ENCODE assay signal across 8 cellular contexts in genomic region chr12:104138747-104139186, GRCh38. TPM values are rescaled to one million over a fixed set of nuclear protein-coding genes. Genes with fewer than 3 reads are reported as not detected.
A peak's percentile ranks its signal among the peaks of the same experiment; 100 is the strongest.
DNase-seq lines count a peak whose midpoint lies in the region; ATAC-seq, FAIRE-seq and TF ChIP-seq lines count a peak whose summit lies in the region.

No MANE protein-coding gene starts in this region.

- WGBS in prostate gland = 59% methylated on average over 9 of the region's 9 CpGs

- H3K4me1 ChIP-seq in prostate gland (replicated peaks) = peaks cover 3% of the 10 kb centered on the region

- TF ChIP-seq CTCF in SU-DHL-6 (IDR thresholded peaks at IDR 0.05; ENCODE audit: insufficient read depth, low read length, poor library complexity, severe bottlenecking) = no peak
- no peak for TF ChIP-seq CTCF in fibroblast of villous mesenchyme (IDR thresholded peaks at IDR 0.05; ENCODE audit: insufficient read depth, low read depth, low read length)
- no peak for TF ChIP-seq CTCF in prostate gland (IDR thresholded peaks at IDR 0.05)

- peak; percentile 73 for FAIRE-seq in GM12892 (lab: Jason Lieb, UNC)

- peaks cover 27% of the 10 kb centered on the region for H3K79me2 ChIP-seq in SU-DHL-6 (ENCODE audit: insufficient read depth, low read length)

- TF ChIP-seq POLR2A in GM12892 (IDR thresholded peaks at IDR 0.05; ENCODE audit: low read depth, low read length) (no peak), prostate gland (IDR thresholded peaks at IDR 0.05) (no peak)

- intact Hi-C loops in prostate gland (cut with DNase I) = loop anchor here (5.0 kb wide), 1 partner anchor 39 kb away; no protein-coding TSS in a partner anchor

- H3K4me3 ChIP-seq in SU-DHL-6 (ENCODE audit: insufficient read depth, low read length, poor library complexity, severe bottlenecking) (peak overlapping the region; percentile 49), fibroblast of villous mesenchyme (ENCODE audit: low read depth, low read length) (peak overlapping the region; percentile 37), prostate gland (peak overlapping the region; percentile 29 to 32)

- no peaks in the 10 kb centered on the region for H3K27me3 ChIP-seq in SU-DHL-6 (ENCODE audit: low read length)
- H3K27me3 ChIP-seq in prostate gland (replicated peaks; ENCODE audit: insufficient read depth) = no peaks in the 10 kb centered on the region

- peak overlapping the region; percentile 54 for H3K4me2 ChIP-seq in SU-DHL-6 (ENCODE audit: low read depth, low read length, poor library complexity, severe bottlenecking)

- H3F3A ChIP-seq in SU-DHL-6 (ENCODE audit: insufficient read depth) = no peaks in the 10 kb centered on the region

- peak overlapping the region; percentile 60 for H3K9ac ChIP-seq in SU-DHL-6 (ENCODE audit: low read length)

- H3K9me2 ChIP-seq in SU-DHL-6 (replicated peaks; ENCODE audit: insufficient read depth, low read length) = no peaks in the 10 kb centered on the region

- DNase-seq in GM12892 (ENCODE audit: insufficient read length) (no peak), fibroblast of villous mesenchyme (ENCODE audit: low read depth) (no peak), prostate gland (ENCODE audit: low spot score) (no peak), cortex of kidney (lab: John Stamatoyannopoulos, UW) (no peak), EL (no peak)

- no peaks in the 10 kb centered on the region for H4K20me1 ChIP-seq in SU-DHL-6 (ENCODE audit: low read depth, low read length)

- peak overlapping the region; percentile 94 for H2AFZ ChIP-seq in SU-DHL-6 (ENCODE audit: low read depth, low read length, severe bottlenecking)

- H3K9me3 ChIP-seq in SU-DHL-6 (ENCODE audit: insufficient read depth, low read length) (no peaks in the 10 kb centered on the region), prostate gland (no peaks in the 10 kb centered on the region)

- H3K27ac ChIP-seq in SU-DHL-6 (ENCODE audit: low read depth, low read length) = no peak overlapping the region
- H3K27ac ChIP-seq in prostate gland = peak overlapping the region; percentile 72 to 85

- no peak for ATAC-seq in GM19463 (IDR thresholded peaks at IDR 0.05; ENCODE audit: unreplicated experiment)
- no peak for ATAC-seq in HG03196 (IDR thresholded peaks at IDR 0.05; ENCODE audit: unreplicated experiment)

- H3K36me3 ChIP-seq in SU-DHL-6 (ENCODE audit: low read length) (no peaks in the 10 kb centered on the region), prostate gland (no peaks in the 10 kb centered on the region)

RNA-seq across cellular contexts. Expression of gene NFYB, which starts 0.8 kb away (rescaled TPM):
- polyA plus RNA-seq in GM12892 (2012; ENCODE audit: missing spikeins) = 38.7 TPM
- 11.9 and 28.5 TPM in 2 replicates for total RNA-seq in fibroblast of villous mesenchyme
- total RNA-seq in prostate gland = 10 to 100 TPM; 37.9 to 41.1 TPM
